In genomic region chr11:64088159-64089026, GRCh38 we compare ENCODE assay signal across 9 cellular contexts. TPM values are rescaled to one million over a fixed set of nuclear protein-coding genes. Genes with fewer than 3 reads are reported as not detected.
DNase-seq lines count a peak whose midpoint lies in the region; ATAC-seq, FAIRE-seq and TF ChIP-seq lines count a peak whose summit lies in the region.
"Had no signal": no experiment of that assay in that cellular context is flagged by ENCODE, and none has a peak within 500 bp of the region (broad histone marks: within the 10 kb centered on the region; RNA-seq: fewer than 3 reads in every experiment).

No MANE protein-coding gene starts in this region.

- CTCF ChIA-PET in naive thymus-derived CD4-positive, alpha-beta T cell (lab: Charles Lee): no interaction called here

- no peak overlapping the region for H3K27ac ChIP-seq in astrocyte (ENCODE audit: low read depth, low read length)
- no peak overlapping the region for H3K27ac ChIP-seq in lower lobe of right lung
- H3K27ac ChIP-seq in naive thymus-derived CD4-positive, alpha-beta T cell (ENCODE audit: low read depth, low read length): no peak overlapping the region

- in situ Hi-C loops in G401 (cut with HindIII; ENCODE audit: low sequenced_read_pairs): no loop called here

- H3K4me2 ChIP-seq in astrocyte (ENCODE audit: low read length): no peak overlapping the region

- intact Hi-C loops in lower lobe of right lung (cut with DNase I): no loop called here
- intact Hi-C loops in naive thymus-derived CD4-positive, alpha-beta T cell (cut with micrococcal nuclease): no loop called here

- H3K27ac Mint-ChIP-seq in astrocyte (ENCODE audit: unreplicated experiment): peak overlapping the region; percentile 44
- no peak overlapping the region for H3K27ac Mint-ChIP-seq in naive thymus-derived CD4-positive, alpha-beta T cell

- FAIRE-seq in astrocyte (lab: Jason Lieb, UNC): no peak

- H3K4me3 Mint-ChIP-seq in astrocyte (ENCODE audit: unreplicated experiment): no peak overlapping the region
- H3K4me3 Mint-ChIP-seq in naive thymus-derived CD4-positive, alpha-beta T cell: no peak overlapping the region

- POLR2A ChIA-PET in naive thymus-derived CD4-positive, alpha-beta T cell (lab: Charles Lee): no interaction called here

- H3K4me1 ChIP-seq in astrocyte (ENCODE audit: insufficient read depth, low read length) (no peaks in the 10 kb centered on the region), lower lobe of right lung (peaks cover 12% of the 10 kb centered on the region)
- H3K4me1 ChIP-seq in naive thymus-derived CD4-positive, alpha-beta T cell (ENCODE audit: control insufficient read depth in 2 of 2, insufficient read depth in 2 of 2, low read length in 2 of 2): no peaks in the 10 kb centered on the region

- H3K4me1 Mint-ChIP-seq in astrocyte (ENCODE audit: low read depth, unreplicated experiment): peaks cover 2% of the 10 kb centered on the region
- H3K4me1 Mint-ChIP-seq in naive thymus-derived CD4-positive, alpha-beta T cell: peaks cover 0 to 2% (median 0%) of the 10 kb centered on the region in 7 donors

- no peak overlapping the region for H3K9ac ChIP-seq in astrocyte (ENCODE audit: low read length)

- H3K27me3 Mint-ChIP-seq in astrocyte (ENCODE audit: low read depth, unreplicated experiment): peaks cover 50% of the 10 kb centered on the region
- peaks cover 0 to 4% (median 0%) of the 10 kb centered on the region in 5 donors for H3K27me3 Mint-ChIP-seq in naive thymus-derived CD4-positive, alpha-beta T cell

- DNase-seq in G401 (ENCODE audit: low spot score) (peak; percentile 75), HuH-7 (ENCODE audit: low spot score) (peak; percentile 66), astrocyte (ENCODE audit: low read depth) (no peak), lower lobe of right lung (no peak), medulla oblongata (ENCODE audit: extremely low spot score) (no peak)
- no peak for DNase-seq in naive thymus-derived CD4-positive, alpha-beta T cell
- no peak for DNase-seq in stimulated activated CD4-positive, alpha-beta T cell treated with anti-CD3 and anti-CD28 coated beads, Interleukin-4, amount 100 ng/mL, for 1 hour

- H3K4me3 ChIP-seq in astrocyte (ENCODE audit: insufficient read depth, low read depth, low read length) (no peak overlapping the region), lower lobe of right lung (no peak overlapping the region)
- no peak overlapping the region for H3K4me3 ChIP-seq in naive thymus-derived CD4-positive, alpha-beta T cell (ENCODE audit: low read length)

- ATAC-seq in lower lobe of right lung: peak; percentile 43 to 60
- ATAC-seq in GM18511 (IDR thresholded peaks at IDR 0.05; ENCODE audit: unreplicated experiment): no peak
- no peak for ATAC-seq in naive thymus-derived CD4-positive, alpha-beta T cell
- ATAC-seq: activated CD4-positive, CD25-positive, alpha-beta regulatory T cell treated with anti-CD3 and anti-CD28 coated beads, Interleukin-2, amount 50 U/mL, for 24 hours had no signal

- no peaks in the 10 kb centered on the region for H3K79me2 ChIP-seq in astrocyte (ENCODE audit: insufficient read depth, low read length)

- no peak overlapping the region for H2AFZ ChIP-seq in astrocyte (ENCODE audit: low read depth, low read length)

- H3K9me3 ChIP-seq in astrocyte (ENCODE audit: insufficient read depth, low read depth, low read length): no peaks in the 10 kb centered on the region
- no peaks in the 10 kb centered on the region for H3K9me3 ChIP-seq in lower lobe of right lung
- no peaks in the 10 kb centered on the region for H3K9me3 ChIP-seq in naive thymus-derived CD4-positive, alpha-beta T cell (ENCODE audit: control insufficient read depth in 2 of 3, low read length in 3 of 3)

- H3K9me3 Mint-ChIP-seq in astrocyte (ENCODE audit: unreplicated experiment): peaks cover 3% of the 10 kb centered on the region
- H3K9me3 Mint-ChIP-seq in naive thymus-derived CD4-positive, alpha-beta T cell: no peaks in the 10 kb centered on the region

- H4K20me1 ChIP-seq in astrocyte (ENCODE audit: insufficient read depth, low read length): peaks cover 55% of the 10 kb centered on the region

- no peak for TF ChIP-seq CTCF in astrocyte (IDR thresholded peaks at IDR 0.05; ENCODE audit: insufficient read depth, low read depth, low read length)
- TF ChIP-seq CTCF in lower lobe of right lung (IDR thresholded peaks at IDR 0.05): peak; percentile 35

- H3K36me3 ChIP-seq in astrocyte (ENCODE audit: insufficient read depth, low read length): no peaks in the 10 kb centered on the region
- H3K36me3 ChIP-seq in lower lobe of right lung: no peaks in the 10 kb centered on the region
- no peaks in the 10 kb centered on the region for H3K36me3 ChIP-seq in naive thymus-derived CD4-positive, alpha-beta T cell (ENCODE audit: control insufficient read depth in 2 of 3, insufficient read depth in 3 of 3, low read length in 3 of 3)

- no peaks in the 10 kb centered on the region for H3K36me3 Mint-ChIP-seq in astrocyte (ENCODE audit: low read depth, unreplicated experiment)
- no peaks in the 10 kb centered on the region for H3K36me3 Mint-ChIP-seq in naive thymus-derived CD4-positive, alpha-beta T cell

- H3K27me3 ChIP-seq in astrocyte (ENCODE audit: insufficient read depth, low read length): peaks cover 25% of the 10 kb centered on the region
- no peaks in the 10 kb centered on the region for H3K27me3 ChIP-seq in lower lobe of right lung (ENCODE audit: low read depth)
- no peaks in the 10 kb centered on the region for H3K27me3 ChIP-seq in naive thymus-derived CD4-positive, alpha-beta T cell (ENCODE audit: control insufficient read depth in 2 of 2, insufficient read depth in 2 of 2, low read length in 2 of 2)

RNA-seq across cellular contexts. Expression of gene FLRT1, which starts 52.7 kb away (rescaled TPM):
- total RNA-seq in G401 (2014; rRNA removed; shearing (Covaris generic)): not detected in 2 replicates
- total RNA-seq in astrocyte: 0.20 and 0.41 TPM in 2 replicates
- total RNA-seq in lower lobe of right lung: not detected
- total RNA-seq in naive thymus-derived CD4-positive, alpha-beta T cell: not detected
- under 1 TPM; 0.05 to 0.12 TPM for polyA plus RNA-seq in naive thymus-derived CD4-positive, alpha-beta T cell

Comparison
In these comparisons a context has a peak if more than half of its experiments do, and no peak if none do; other contexts are left out.
1. DNase-seq: peak in G401 (single experiment) and HuH-7 (single experiment); none in astrocyte (single experiment), lower lobe of right lung (single experiment), medulla oblongata (single experiment), naive thymus-derived CD4-positive, alpha-beta T cell (0 of 9) and stimulated activated CD4-positive, alpha-beta T cell treated with anti-CD3 and anti-CD28 coated beads, Interleukin-4, amount 100 ng/mL, for 1 hour (single experiment).
2. ATAC-seq: peak in lower lobe of right lung (2 of 2); none in GM18511 (single experiment) and naive thymus-derived CD4-positive, alpha-beta T cell (single experiment).